9 cellular contexts compared by ENCODE assay signal in genomic region chr3:48695113-48695753, GRCh38. TPM values are rescaled to one million over a fixed set of nuclear protein-coding genes. Genes with fewer than 3 reads are reported as not detected.
DNase-seq lines count a peak whose midpoint lies in the region; ATAC-seq and TF ChIP-seq lines count a peak whose summit lies in the region.
"Had no signal": no experiment of that assay in that cellular context is flagged by ENCODE, and none has a peak within 500 bp of the region (broad histone marks: within the 10 kb centered on the region; RNA-seq: fewer than 3 reads in every experiment).

No MANE protein-coding gene starts in this region.

- peaks cover 47% of the 10 kb centered on the region for H3K4me1 ChIP-seq in adipocyte (ENCODE audit: control insufficient read depth, insufficient read depth, low read length)
- peaks cover 0 to 45% (median 22%) of the 10 kb centered on the region in 12 donors for H3K4me1 ChIP-seq in heart left ventricle
- H3K4me1 ChIP-seq in trophoblast cell (ENCODE audit: control insufficient read depth in 1 of 2, insufficient read depth in 2 of 2, low read length in 2 of 2): peaks cover 12 to 13% of the 10 kb centered on the region in 2 experiments

- no peak overlapping the region for H2BK120ac ChIP-seq in trophoblast cell (ENCODE audit: insufficient read depth, low read length, poor library complexity)

- WGBS in heart left ventricle, 4 donors: 53 to 69% (median 66%) methylated on average over 25 of the region's 25 CpGs
- WGBS in trophoblast cell (ENCODE audit: extremely low coverage, insufficient coverage, insufficient read length): no CpG with 5 or more reads among the region's 25 CpGs

- peak overlapping the region; percentile 63 to 88 (median 80) for H3K27ac ChIP-seq in heart left ventricle
- H3K27ac ChIP-seq in trophoblast cell (ENCODE audit: low read depth, low read length): peak overlapping the region; percentile 42
- H3K27ac ChIP-seq: KMS-11 had no signal

- ATAC-seq in heart left ventricle: peak; percentile 57 to 80 (median 74)
- no peak for ATAC-seq in stimulated activated effector memory CD8-positive, alpha-beta T cell treated with anti-CD3 and anti-CD28 coated beads, Interleukin-12 subunit alpha, Interleukin-12 subunit beta, amount 100 ng/mL, for 72 hours
- ATAC-seq in GM18498 (IDR thresholded peaks at IDR 0.05; ENCODE audit: unreplicated experiment): no peak

- no peak overlapping the region for H3K4me2 ChIP-seq in trophoblast cell (ENCODE audit: low read length)
- H3K4me2 ChIP-seq: KMS-11 had no signal

- peak overlapping the region; percentile 8 for H3K18ac ChIP-seq in trophoblast cell (ENCODE audit: low read length)

- H3K36me3 ChIP-seq in adipocyte (ENCODE audit: control insufficient read depth, insufficient read depth, low read length, severe bottlenecking) (peaks cover 65% of the 10 kb centered on the region), heart left ventricle (peaks cover 0 to 85% (median 67%) of the 10 kb centered on the region in 9 donors), trophoblast cell (ENCODE audit: control insufficient read depth in 1 of 2, insufficient read depth in 2 of 2, low read length in 2 of 2) (peaks cover 51 to 60% of the 10 kb centered on the region in 2 experiments)

- H3K4me1 Mint-ChIP-seq in stimulated activated effector memory CD8-positive, alpha-beta T cell treated with anti-CD3 and anti-CD28 coated beads, Interleukin-12 subunit alpha, Interleukin-12 subunit beta, amount 100 ng/mL, for 72 hours: peaks cover 10% of the 10 kb centered on the region

- H3K9me3 ChIP-seq in adipocyte (ENCODE audit: control insufficient read depth, low read length) (no peaks in the 10 kb centered on the region), heart left ventricle (no peaks in the 10 kb centered on the region), trophoblast cell (ENCODE audit: insufficient read depth, low read depth, low read length) (no peaks in the 10 kb centered on the region)

- H2AK5ac ChIP-seq in trophoblast cell (ENCODE audit: low read length): no peak overlapping the region

- H3K23ac ChIP-seq in trophoblast cell (ENCODE audit: low read length): no peak overlapping the region

- peaks cover 19% of the 10 kb centered on the region for H3K79me2 ChIP-seq in trophoblast cell (ENCODE audit: control insufficient read depth, insufficient read depth, low read length, poor library complexity)

- no peak overlapping the region for H3K14ac ChIP-seq in trophoblast cell (ENCODE audit: low read length)

- in situ Hi-C loops in Caki2 (cut with HindIII; ENCODE audit: low pct_unique_long_range_greater_than_20kb, low sequenced_read_pairs): no loop called here

- peak overlapping the region; percentile 25 for H4K91ac ChIP-seq in trophoblast cell (ENCODE audit: low read depth, low read length)

- H3K9ac ChIP-seq in adipocyte (ENCODE audit: low read length) (peak overlapping the region; percentile 91), trophoblast cell (ENCODE audit: low read length) (no peak overlapping the region)
- H3K9ac ChIP-seq: KMS-11 had no signal

- no peak overlapping the region for H2AFZ ChIP-seq in trophoblast cell (ENCODE audit: insufficient read depth, low read length, poor library complexity)

- peaks cover 87% of the 10 kb centered on the region for H3K36me3 Mint-ChIP-seq in stimulated activated effector memory CD8-positive, alpha-beta T cell treated with anti-CD3 and anti-CD28 coated beads, Interleukin-12 subunit alpha, Interleukin-12 subunit beta, amount 100 ng/mL, for 72 hours

- no peak for TF ChIP-seq POLR2A in heart left ventricle (IDR thresholded peaks at IDR 0.05)

- TF ChIP-seq CTCF in heart left ventricle (IDR thresholded peaks at IDR 0.05): no peak
- TF ChIP-seq CTCF in GM10266 (IDR thresholded peaks at IDR 0.05; ENCODE audit: control insufficient read depth, insufficient read depth, low read depth, missing control alignments): no peak

- H3K4me3 Mint-ChIP-seq in stimulated activated effector memory CD8-positive, alpha-beta T cell treated with anti-CD3 and anti-CD28 coated beads, Interleukin-12 subunit alpha, Interleukin-12 subunit beta, amount 100 ng/mL, for 72 hours: no peak overlapping the region

- no peaks in the 10 kb centered on the region for H3K9me3 Mint-ChIP-seq in stimulated activated effector memory CD8-positive, alpha-beta T cell treated with anti-CD3 and anti-CD28 coated beads, Interleukin-12 subunit alpha, Interleukin-12 subunit beta, amount 100 ng/mL, for 72 hours

- intact Hi-C loops in heart left ventricle (cut with DNase I): no loop called here

- no peak overlapping the region for H2BK5ac ChIP-seq in trophoblast cell (ENCODE audit: low read depth, low read length, poor library complexity)

- peak overlapping the region; percentile 54 for H3K4ac ChIP-seq in trophoblast cell (ENCODE audit: low read depth, low read length)

- no peak overlapping the region for H4K8ac ChIP-seq in trophoblast cell (ENCODE audit: low read depth, low read length)

- no peak overlapping the region for H4K12ac ChIP-seq in trophoblast cell (ENCODE audit: low read depth, low read length)

- no peak overlapping the region for H3K27ac Mint-ChIP-seq in stimulated activated effector memory CD8-positive, alpha-beta T cell treated with anti-CD3 and anti-CD28 coated beads, Interleukin-12 subunit alpha, Interleukin-12 subunit beta, amount 100 ng/mL, for 72 hours

- H3K4me3 ChIP-seq in adipocyte (ENCODE audit: low read length) (peak overlapping the region; percentile 87), heart left ventricle (peak overlapping the region in 11 of 12 donors; percentile 15 to 66 (median 51)), trophoblast cell (ENCODE audit: low read depth, low read length) (no peak overlapping the region)

- H3K27me3 ChIP-seq in adipocyte (replicated peaks; ENCODE audit: control insufficient read depth, insufficient read depth, low read length) (no peaks in the 10 kb centered on the region), heart left ventricle (no peaks in the 10 kb centered on the region), trophoblast cell (ENCODE audit: insufficient read depth, low read length) (no peaks in the 10 kb centered on the region)

- peak; percentile 77 for DNase-seq in Caki2 (ENCODE audit: low read depth)
- DNase-seq in adipocyte (ENCODE audit: low read depth): peak; percentile 64
- peak in 4 of 5 donors; percentile 53 to 70 (median 68) for DNase-seq in heart left ventricle
- no peak for DNase-seq in trophoblast cell
- DNase-seq in stimulated activated effector memory CD8-positive, alpha-beta T cell treated with anti-CD3 and anti-CD28 coated beads, Interleukin-12 subunit alpha, Interleukin-12 subunit beta, amount 100 ng/mL, for 72 hours (ENCODE audit: low spot score in 2 of 2): no peak
- no peak for DNase-seq in COLO668 (lab: John Stamatoyannopoulos, UW; ENCODE audit: unreplicated experiment)
- no peak for DNase-seq in GM10266 (ENCODE audit: extremely low spot score)

- no peaks in the 10 kb centered on the region for H3K79me1 ChIP-seq in trophoblast cell (ENCODE audit: low read length)

- no peak overlapping the region for H2BK12ac ChIP-seq in trophoblast cell (ENCODE audit: low read length)

RNA-seq across cellular contexts. Expression of gene NCKIPSD, which starts 9.5 kb away (rescaled TPM):
- total RNA-seq in Caki2 (2014; rRNA removed; shearing (Covaris generic); ENCODE audit: low replicate concordance): 4.0 and 25.1 TPM in 2 replicates
- 10 to 100 TPM in 7 of 9 donors, 1 to 10 TPM in 2; 9.8 to 47.6 (median 14.7) TPM for total RNA-seq in heart left ventricle
- polyA plus RNA-seq in heart left ventricle: 10 to 100 TPM; 11.5 to 16.9 TPM
- 18.3 and 18.9 TPM in 2 replicates for polyA plus RNA-seq in trophoblast cell (2013)

RNA-seq across cellular contexts. Expression of gene IP6K2, which starts 21.8 kb away (rescaled TPM):
- 26.4 and 50.8 TPM in 2 replicates for total RNA-seq in Caki2 (2014; rRNA removed; shearing (Covaris generic); ENCODE audit: low replicate concordance)
- 10 to 100 TPM; 14.1 to 35.5 (median 25.6) TPM for total RNA-seq in heart left ventricle
- 10 to 100 TPM; 33.4 to 42.7 TPM for polyA plus RNA-seq in heart left ventricle
- 117 and 119 TPM in 2 replicates for polyA plus RNA-seq in trophoblast cell (2013)

RNA-seq across cellular contexts. Expression of gene CELSR3, which starts 32.5 kb away (rescaled TPM):
- total RNA-seq in Caki2 (2014; rRNA removed; shearing (Covaris generic); ENCODE audit: low replicate concordance): 2.1 and 3.6 TPM in 2 replicates
- total RNA-seq in heart left ventricle: under 1 TPM; 0.10 to 0.36 (median 0.19) TPM
- under 1 TPM; 0.18 to 0.23 TPM for polyA plus RNA-seq in heart left ventricle
- polyA plus RNA-seq in trophoblast cell (2013): 3.5 TPM in 2 replicates

RNA-seq across cellular contexts. Expression of gene SLC26A6, which starts 60.0 kb away (rescaled TPM):
- 12.8 and 14.8 TPM in 2 replicates for total RNA-seq in Caki2 (2014; rRNA removed; shearing (Covaris generic); ENCODE audit: low replicate concordance)
- 10 to 100 TPM in 3 of 9 donors, 1 to 10 TPM in 6; 6.7 to 14.6 (median 9.2) TPM for total RNA-seq in heart left ventricle
- polyA plus RNA-seq in heart left ventricle: 10 to 100 TPM; 10.0 to 12.9 TPM
- 27.3 and 27.9 TPM in 2 replicates for polyA plus RNA-seq in trophoblast cell (2013)

Comparison
In these comparisons a context has a peak if more than half of its experiments do, and no peak if none do; other contexts are left out.
1. DNase-seq: peak in Caki2 (single experiment), adipocyte (single experiment) and heart left ventricle (4 of 5); none in trophoblast cell (0 of 2), stimulated activated effector memory CD8-positive, alpha-beta T cell treated with anti-CD3 and anti-CD28 coated beads, Interleukin-12 subunit alpha, Interleukin-12 subunit beta, amount 100 ng/mL, for 72 hours (0 of 2), COLO668 (single experiment) and GM10266 (single experiment).
2. ATAC-seq: peak in heart left ventricle (4 of 4); none in stimulated activated effector memory CD8-positive, alpha-beta T cell treated with anti-CD3 and anti-CD28 coated beads, Interleukin-12 subunit alpha, Interleukin-12 subunit beta, amount 100 ng/mL, for 72 hours (single experiment) and GM18498 (single experiment).